Comparison of ENCODE assay signal across 11 cellular contexts in genomic region chr11:114892381-114893197, GRCh38.
DNase-seq lines count a peak whose midpoint lies in the region; ATAC-seq and TF ChIP-seq lines count a peak whose summit lies in the region.
"Had no signal": no experiment of that assay in that cellular context is flagged by ENCODE, and none has a peak within 500 bp of the region (broad histone marks: within the 10 kb centered on the region; RNA-seq: fewer than 3 reads in every experiment).

No MANE protein-coding gene starts in this region.

- H3K27ac ChIP-seq in upper lobe of right lung, result no peak overlapping the region

- H2AFZ ChIP-seq in Loucy (ENCODE audit: low read length), result no peak overlapping the region

- no peaks in the 10 kb centered on the region for H3K79me2 ChIP-seq in Loucy (ENCODE audit: insufficient read depth, low read length)

- H3K9me2 ChIP-seq in Loucy (replicated peaks; ENCODE audit: low read depth, low read length), result no peaks in the 10 kb centered on the region

- H3K36me3 ChIP-seq in Loucy (ENCODE audit: insufficient read depth, low read length) (no peaks in the 10 kb centered on the region), upper lobe of right lung (no peaks in the 10 kb centered on the region)

- H3K9me3 ChIP-seq in Loucy (ENCODE audit: insufficient read depth, low read depth, low read length) (no peaks in the 10 kb centered on the region), upper lobe of right lung (no peaks in the 10 kb centered on the region)

- DNase-seq in stimulated activated CD4-positive, alpha-beta T cell treated with anti-CD3 and anti-CD28 coated beads, Interleukin-12 subunit alpha, Interleukin-12 subunit beta, amount 100 ng/mL, for 48 hours (ENCODE audit: low read depth in 2 of 3, low spot score in 1 of 3), result peak in 2 of 3 donors; percentile 2 to 13
- DNase-seq in stimulated activated CD4-positive, alpha-beta T cell treated with anti-CD3 and anti-CD28 coated beads, Interleukin-4, amount 100 ng/mL, for 1 hour, result no peak
- DNase-seq in upper lobe of right lung, result no peak
- DNase-seq in GDM1 (lab: John Stamatoyannopoulos, UW), result no peak
- no peak for DNase-seq in inferior parietal cortex (ENCODE audit: extremely low spot score)
- DNase-seq: activated naive CD4-positive, alpha-beta T cell treated with anti-CD3 and anti-CD28 coated beads, Interleukin-2, amount 50 U/mL, for 16 hours; naive B cell; SIG-M5 had no signal

- H3K4me3 ChIP-seq in Loucy (ENCODE audit: low read length, poor library complexity, severe bottlenecking) (no peak overlapping the region), upper lobe of right lung (no peak overlapping the region)

- H4K20me1 ChIP-seq in Loucy (ENCODE audit: insufficient read depth, low read length, poor library complexity, severe bottlenecking), result no peaks in the 10 kb centered on the region

- peak; percentile 83 for TF ChIP-seq CTCF in Loucy (conservative IDR thresholded peaks at IDR 0.05; ENCODE audit: low read length)
- TF ChIP-seq CTCF in upper lobe of right lung (IDR thresholded peaks at IDR 0.05), result peak; percentile 23

- H3K27me3 ChIP-seq in Loucy (ENCODE audit: insufficient read depth, low read length, poor library complexity, severe bottlenecking), result no peaks in the 10 kb centered on the region
- H3K27me3 ChIP-seq in upper lobe of right lung, result no peaks in the 10 kb centered on the region

- H3K4me1 ChIP-seq in Loucy (ENCODE audit: insufficient read depth, low read length, poor library complexity, severe bottlenecking), result no peaks in the 10 kb centered on the region
- H3K4me1 ChIP-seq in upper lobe of right lung, result no peaks in the 10 kb centered on the region

- no peak overlapping the region for H3K4me2 ChIP-seq in Loucy (ENCODE audit: low read depth, low read length, poor library complexity, severe bottlenecking)

- no peaks in the 10 kb centered on the region for H3F3A ChIP-seq in Loucy (ENCODE audit: low read depth)

- ATAC-seq in esophagus mucosa (peak; percentile 66), upper lobe of right lung (no peak), HG02884 (IDR thresholded peaks at IDR 0.05; ENCODE audit: unreplicated experiment) (no peak)

- intact Hi-C loops in upper lobe of right lung (cut with DNase I), result no loop called here

- H3K9ac ChIP-seq in Loucy (ENCODE audit: low read depth, low read length, poor library complexity, severe bottlenecking), result no peak overlapping the region

Comparison
In these comparisons a context has a peak if more than half of its experiments do, and no peak if none do; other contexts are left out.
1. DNase-seq: peak in stimulated activated CD4-positive, alpha-beta T cell treated with anti-CD3 and anti-CD28 coated beads, Interleukin-12 subunit alpha, Interleukin-12 subunit beta, amount 100 ng/mL, for 48 hours (2 of 3); none in stimulated activated CD4-positive, alpha-beta T cell treated with anti-CD3 and anti-CD28 coated beads, Interleukin-4, amount 100 ng/mL, for 1 hour (single experiment), upper lobe of right lung (single experiment), GDM1 (single experiment) and inferior parietal cortex (single experiment).